Comparison of ENCODE assay signal across 18 cellular contexts in genomic region chr15:47862402-47862801, GRCh38.
DNase-seq lines count a peak whose midpoint lies in the region; ATAC-seq and TF ChIP-seq lines count a peak whose summit lies in the region.
"Had no signal": no experiment of that assay in that cellular context is flagged by ENCODE, and none has a peak within 500 bp of the region (broad histone marks: within the 10 kb centered on the region; RNA-seq: fewer than 3 reads in every experiment).

No MANE protein-coding gene starts in this region.

- intact Hi-C loops in CD8-positive, alpha-beta T cell (cut with DNase I, micrococcal nuclease) = no loop called here
- intact Hi-C loops in A673 (cut with micrococcal nuclease; ENCODE audit: unreplicated experiment) = no loop called here

- no peaks in the 10 kb centered on the region for H3K4me1 ChIP-seq in HEK293 (ENCODE audit: control insufficient read depth, insufficient read depth, low read length)
- no peaks in the 10 kb centered on the region for H3K4me1 ChIP-seq in CD8-positive, alpha-beta T cell (ENCODE audit: insufficient read depth, low read length)
- H3K4me1 ChIP-seq in A673 (ENCODE audit: insufficient read depth, low read length, poor library complexity, severe bottlenecking) = no peaks in the 10 kb centered on the region
- H3K4me1 ChIP-seq: A549, parathyroid adenoma had no signal

- H3K27me3 Mint-ChIP-seq in CD8-positive, alpha-beta T cell (ENCODE audit: low read depth) = no peaks in the 10 kb centered on the region
- H3K27me3 Mint-ChIP-seq: stimulated activated naive CD8-positive, alpha-beta T cell treated with anti-CD3 and anti-CD28 coated beads, Interleukin-15, amount 100 ng/mL, for 72 hours had no signal

- H3K4me1 Mint-ChIP-seq in CD8-positive, alpha-beta T cell (ENCODE audit: low read depth) = no peaks in the 10 kb centered on the region
- H3K4me1 Mint-ChIP-seq: stimulated activated naive CD8-positive, alpha-beta T cell treated with anti-CD3 and anti-CD28 coated beads, Interleukin-15, amount 100 ng/mL, for 72 hours had no signal

- no peaks in the 10 kb centered on the region for H3K27me3 ChIP-seq in CD8-positive, alpha-beta T cell (ENCODE audit: insufficient read depth, low read length)
- no peaks in the 10 kb centered on the region for H3K27me3 ChIP-seq in A673 (replicated peaks; ENCODE audit: insufficient read depth, low read depth, low read length, poor library complexity)
- H3K27me3 ChIP-seq: dorsolateral prefrontal cortex had no signal

- H3K4me3 Mint-ChIP-seq in CD8-positive, alpha-beta T cell = no peak overlapping the region
- H3K4me3 Mint-ChIP-seq: stimulated activated naive CD8-positive, alpha-beta T cell treated with anti-CD3 and anti-CD28 coated beads, Interleukin-15, amount 100 ng/mL, for 72 hours had no signal

- H3K27ac Mint-ChIP-seq in CD8-positive, alpha-beta T cell = no peak overlapping the region
- H3K27ac Mint-ChIP-seq: stimulated activated naive CD8-positive, alpha-beta T cell treated with anti-CD3 and anti-CD28 coated beads, Interleukin-15, amount 100 ng/mL, for 72 hours had no signal

- POLR2A ChIA-PET in HEK293 (lab: Yijun Ruan, JAX) = no interaction called here
- POLR2A ChIA-PET in CD8-positive, alpha-beta T cell (lab: Charles Lee) = no interaction called here
- POLR2A ChIA-PET in A673 (lab: Charles Lee; ENCODE audit: low non-redundant PET) = no interaction called here

- DNase-seq in GM12865 (ENCODE audit: low read depth) = peak; percentile 55
- DNase-seq in midbrain (lab: John Stamatoyannopoulos, UW) = no peak
- no peak for DNase-seq in CD8-positive, alpha-beta T cell
- DNase-seq in A673 (ENCODE audit: low spot score) = no peak
- DNase-seq: activated CD4-positive, CD25-positive, alpha-beta regulatory T cell; dorsolateral prefrontal cortex; hippocampal formation; NCI-H1694; NCI-H69; small intestine; stimulated activated naive CD8-positive, alpha-beta T cell treated with anti-CD3 and anti-CD28 coated beads, Interleukin-15, amount 100 ng/mL, for 72 hours; SW 1271 had no signal

- H3K36me3 Mint-ChIP-seq in CD8-positive, alpha-beta T cell = no peaks in the 10 kb centered on the region

- H3K36me3 ChIP-seq in HEK293 (ENCODE audit: control insufficient read depth in 2 of 2, insufficient read depth in 1 of 2, low read length in 2 of 2) = no peaks in the 10 kb centered on the region
- no peaks in the 10 kb centered on the region for H3K36me3 ChIP-seq in CD8-positive, alpha-beta T cell (ENCODE audit: insufficient read depth, low read length)
- H3K36me3 ChIP-seq in A673 (ENCODE audit: insufficient read depth, low read length, poor library complexity, severe bottlenecking) = no peaks in the 10 kb centered on the region

- no peaks in the 10 kb centered on the region for H3K9me3 ChIP-seq in HEK293 (ENCODE audit: control insufficient read depth, insufficient read depth, low read depth, low read length)
- H3K9me3 ChIP-seq in CD8-positive, alpha-beta T cell (ENCODE audit: low read length) = no peaks in the 10 kb centered on the region
- no peaks in the 10 kb centered on the region for H3K9me3 ChIP-seq in A673 (ENCODE audit: low read depth, low read length, poor library complexity, severe bottlenecking)
- H3K9me3 ChIP-seq: A549 had no signal

- H3K4me3 ChIP-seq in GM12865 (ENCODE audit: low read depth, low read length) (no peak overlapping the region), HEK293 (ENCODE audit: low read depth, low read length) (no peak overlapping the region), A673 (ENCODE audit: low read depth, low read length, poor library complexity, severe bottlenecking) (no peak overlapping the region)
- no peak overlapping the region for H3K4me3 ChIP-seq in CD8-positive, alpha-beta T cell (ENCODE audit: low read depth, low read length)
- H3K4me3 ChIP-seq: A549, dorsolateral prefrontal cortex had no signal

- BruUV-seq in A673 (replicated peaks; lab: Mats Ljungman, UMichigan) = no TSS peak

- H3K27ac ChIP-seq in HEK293 (ENCODE audit: extremely low read depth, low read depth, low read length) (no peak overlapping the region), A673 (ENCODE audit: low read depth, low read length, poor library complexity, severe bottlenecking) (no peak overlapping the region)
- no peak overlapping the region for H3K27ac ChIP-seq in CD8-positive, alpha-beta T cell (ENCODE audit: low read depth, low read length)
- H3K27ac ChIP-seq: A549, dorsolateral prefrontal cortex, parathyroid adenoma had no signal

- ATAC-seq in GM19397 (IDR thresholded peaks at IDR 0.05; ENCODE audit: unreplicated experiment) (peak; percentile 68), HG03196 (IDR thresholded peaks at IDR 0.05; ENCODE audit: unreplicated experiment) (peak; percentile 62), HG03045 (IDR thresholded peaks at IDR 0.05; ENCODE audit: unreplicated experiment) (no peak)
- no peak for ATAC-seq in CD8-positive, alpha-beta T cell
- ATAC-seq: A549; stimulated activated naive CD8-positive, alpha-beta T cell treated with anti-CD3 and anti-CD28 coated beads, Interleukin-15, amount 100 ng/mL, for 72 hours had no signal

- H3K9me3 Mint-ChIP-seq in CD8-positive, alpha-beta T cell = no peaks in the 10 kb centered on the region
- H3K9me3 Mint-ChIP-seq: stimulated activated naive CD8-positive, alpha-beta T cell treated with anti-CD3 and anti-CD28 coated beads, Interleukin-15, amount 100 ng/mL, for 72 hours had no signal

- CTCF ChIA-PET in HEK293 (lab: Yijun Ruan, JAX) = no interaction called here
- CTCF ChIA-PET in CD8-positive, alpha-beta T cell (lab: Charles Lee) = no interaction called here
- CTCF ChIA-PET in A673 (lab: Charles Lee) = no interaction called here

- TF ChIP-seq CTCF in GM12865 (IDR thresholded peaks at IDR 0.05; ENCODE audit: insufficient read depth, low read depth, low read length, missing control alignments) (no peak), HEK293 (tag by site-specific recombination; IDR thresholded peaks at IDR 0.05) (no peak), A673 (conservative IDR thresholded peaks at IDR 0.05; ENCODE audit: low read depth, low read length) (no peak)
- TF ChIP-seq CTCF in CD8-positive, alpha-beta T cell (IDR thresholded peaks at IDR 0.05) = no peak

TF ChIP-seq in HEK293, 187 proteins besides CTCF, POLR2A, EP300 and RAD21:
- TF ChIP-seq ZNF174 (tag by site-specific recombination; IDR thresholded peaks at IDR 0.05) = no peak
- TF ChIP-seq SCRT2 (tag by site-specific recombination; IDR thresholded peaks at IDR 0.05) = peak; percentile 66
- no peak for TF ChIP-seq YY2 (tag by site-specific recombination; IDR thresholded peaks at IDR 0.05)
- no peak for TF ChIP-seq RBAK (tag by site-specific recombination; IDR thresholded peaks at IDR 0.05)
- TF ChIP-seq BCL11A (tag by site-specific recombination; IDR thresholded peaks at IDR 0.05; ENCODE audit: low read depth) = no peak

Comparison
In these comparisons a context has a peak if more than half of its experiments do, and no peak if none do; other contexts are left out.
1. ATAC-seq: peak in GM19397 (single experiment) and HG03196 (single experiment); none in HG03045 (single experiment) and CD8-positive, alpha-beta T cell (single experiment).